Comparison of ENCODE assay signal across 31 cellular contexts in the genomic region with DNA sequence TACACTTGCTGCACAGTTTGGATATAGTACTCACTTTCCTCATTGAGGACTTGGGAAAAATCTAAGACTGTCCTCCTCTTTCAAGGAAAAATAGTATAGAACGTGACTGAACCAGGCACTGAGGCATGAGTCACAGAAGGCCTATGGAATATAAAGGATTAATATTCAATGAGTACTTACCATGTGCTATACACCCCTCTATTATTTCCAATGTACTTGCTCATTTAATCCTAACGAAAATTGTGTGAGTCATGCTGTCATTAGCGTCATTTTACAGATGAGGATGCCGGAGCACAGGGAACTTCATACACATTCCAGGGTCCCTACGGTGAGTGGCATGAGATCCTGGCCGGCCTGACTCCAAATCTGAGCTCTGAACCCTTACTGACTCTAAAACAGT.
"Had no signal": no experiment of that assay in that cellular context is flagged by ENCODE, and none has a peak within 500 bp of the region (broad histone marks: within the 10 kb centered on the region; RNA-seq: fewer than 3 reads in every experiment).

No MANE protein-coding gene starts in this region.

- H3K9me3 ChIP-seq: ascending aorta, breast epithelium, colonic mucosa, gastrocnemius medialis, heart left ventricle had no signal

- H3K4me1 Mint-ChIP-seq: activated CD4-positive, alpha-beta T cell treated with anti-CD3 and anti-CD28 coated beads for 36 hours; activated CD4-positive, alpha-beta T cell treated with anti-CD3 and anti-CD28 coated beads, Interleukin-2, amount 10 ng/mL, durations not matched to agents 24 days and 14 days; activated CD8-positive, alpha-beta memory T cell treated with anti-CD3 and anti-CD28 coated beads, Interleukin-2, amount 10 ng/mL, durations not matched to agents 7 days and 5 days; activated naive CD4-positive, alpha-beta T cell treated with anti-CD3 and anti-CD28 coated beads, Interleukin-2, amount 10 ng/mL, durations not matched to agents 7 days and 5 days; activated naive CD8-positive, alpha-beta T cell treated with anti-CD3 and anti-CD28 coated beads, Interleukin-2, amount 10 ng/mL, durations not matched to agents 7 days and 5 days; brain; T-helper 17 cell had no signal

- H3K27ac Mint-ChIP-seq: activated CD4-positive, alpha-beta memory T cell treated with anti-CD3 and anti-CD28 coated beads for 36 hours; activated CD4-positive, alpha-beta T cell treated with anti-CD3 and anti-CD28 coated beads for 36 hours; activated CD4-positive, alpha-beta T cell treated with anti-CD3 and anti-CD28 coated beads, Interleukin-2, amount 10 ng/mL, durations not matched to agents 24 days and 14 days; activated CD8-positive, alpha-beta memory T cell treated with anti-CD3 and anti-CD28 coated beads, Interleukin-2, amount 10 ng/mL, durations not matched to agents 7 days and 5 days; activated CD8-positive, alpha-beta T cell treated with anti-CD3 and anti-CD28 coated beads, Interleukin-2, amount 10 ng/mL, durations not matched to agents 7 days and 5 days; activated naive CD4-positive, alpha-beta T cell treated with anti-CD3 and anti-CD28 coated beads, Interleukin-2, amount 10 ng/mL, durations not matched to agents 7 days and 5 days; activated naive CD4-positive, alpha-beta T cell treated with anti-CD3 and anti-CD28 coated beads, Interleukin-2, amount 50 U/mL, for 72 hours; activated naive CD8-positive, alpha-beta T cell treated with anti-CD3 and anti-CD28 coated beads, Interleukin-2, amount 10 ng/mL, durations not matched to agents 7 days and 5 days; activated T-cell treated with anti-CD3 and anti-CD28 coated beads, Interleukin-2, amount 50 U/mL, for 24 hours; activated T-cell treated with anti-CD3 and anti-CD28 coated beads, Interleukin-2, amount 50 U/mL, for 72 hours; brain; T-helper 17 cell; T-helper 2 cell treated with Interferon-gamma antibody and Interleukin-4, amounts not matched to agents 5 μg/mL and 100 μg/mL, for 36 hours had no signal

- H3K27me3 Mint-ChIP-seq: activated CD4-positive, alpha-beta memory T cell treated with anti-CD3 and anti-CD28 coated beads for 36 hours; activated CD4-positive, alpha-beta T cell treated with anti-CD3 and anti-CD28 coated beads for 36 hours; activated CD4-positive, alpha-beta T cell treated with anti-CD3 and anti-CD28 coated beads, Interleukin-2, amount 10 ng/mL, durations not matched to agents 24 days and 14 days; activated CD8-positive, alpha-beta memory T cell treated with anti-CD3 and anti-CD28 coated beads, Interleukin-2, amount 10 ng/mL, durations not matched to agents 7 days and 5 days; activated naive CD4-positive, alpha-beta T cell treated with anti-CD3 and anti-CD28 coated beads, Interleukin-2, amount 10 ng/mL, durations not matched to agents 7 days and 5 days; activated T-cell treated with anti-CD3 and anti-CD28 coated beads, Interleukin-2, amount 50 U/mL, for 24 hours; brain; T-helper 17 cell had no signal

- H3K4me3 Mint-ChIP-seq: activated CD4-positive, alpha-beta memory T cell treated with anti-CD3 and anti-CD28 coated beads for 36 hours; activated CD4-positive, alpha-beta T cell treated with anti-CD3 and anti-CD28 coated beads for 36 hours; activated CD4-positive, alpha-beta T cell treated with anti-CD3 and anti-CD28 coated beads, Interleukin-2, amount 10 ng/mL, durations not matched to agents 24 days and 14 days; activated CD8-positive, alpha-beta memory T cell treated with anti-CD3 and anti-CD28 coated beads, Interleukin-2, amount 10 ng/mL, durations not matched to agents 7 days and 5 days; activated CD8-positive, alpha-beta T cell treated with anti-CD3 and anti-CD28 coated beads, Interleukin-2, amount 10 ng/mL, durations not matched to agents 7 days and 5 days; activated naive CD4-positive, alpha-beta T cell treated with anti-CD3 and anti-CD28 coated beads, Interleukin-2, amount 10 ng/mL, durations not matched to agents 7 days and 5 days; activated naive CD8-positive, alpha-beta T cell treated with anti-CD3 and anti-CD28 coated beads, Interleukin-2, amount 10 ng/mL, durations not matched to agents 7 days and 5 days; activated T-cell treated with anti-CD3 and anti-CD28 coated beads, Interleukin-2, amount 50 U/mL, for 24 hours; activated T-cell treated with anti-CD3 and anti-CD28 coated beads, Interleukin-2, amount 50 U/mL, for 72 hours; brain; T-helper 17 cell; T-helper 2 cell treated with Interferon-gamma antibody and Interleukin-4, amounts not matched to agents 5 μg/mL and 100 μg/mL, for 36 hours had no signal

- H3K4me1 ChIP-seq: ascending aorta, breast epithelium, colonic mucosa, gastrocnemius medialis, heart left ventricle had no signal

- H3K4me3 ChIP-seq: ascending aorta, breast epithelium, cardiac muscle cell, colonic mucosa, gastrocnemius medialis, heart left ventricle had no signal

- H3K36me3 Mint-ChIP-seq: activated CD4-positive, alpha-beta memory T cell treated with anti-CD3 and anti-CD28 coated beads for 36 hours; activated CD8-positive, alpha-beta memory T cell treated with anti-CD3 and anti-CD28 coated beads, Interleukin-2, amount 10 ng/mL, durations not matched to agents 7 days and 5 days; activated naive CD4-positive, alpha-beta T cell treated with anti-CD3 and anti-CD28 coated beads, Interleukin-2, amount 10 ng/mL, durations not matched to agents 7 days and 5 days; activated naive CD8-positive, alpha-beta T cell treated with anti-CD3 and anti-CD28 coated beads, Interleukin-2, amount 10 ng/mL, durations not matched to agents 7 days and 5 days; brain had no signal

- H3K27ac ChIP-seq: ascending aorta, breast epithelium, cardiac muscle cell, colonic mucosa, gastrocnemius medialis, heart left ventricle had no signal

- DNase-seq: activated CD4-positive, alpha-beta memory T cell treated with anti-CD3 and anti-CD28 coated beads for 36 hours; activated CD4-positive, alpha-beta T cell treated with anti-CD3 and anti-CD28 coated beads for 36 hours; activated CD4-positive, alpha-beta T cell treated with anti-CD3 and anti-CD28 coated beads, Interleukin-2, amount 10 ng/mL, durations not matched to agents 24 days and 14 days; activated CD4-positive, CD25-positive, alpha-beta regulatory T cell; activated CD4-positive, CD25-positive, alpha-beta regulatory T cell treated with anti-CD3 and anti-CD28 coated beads, Interleukin-2, amount 50 U/mL, for 72 hours; activated CD8-positive, alpha-beta memory T cell treated with anti-CD3 and anti-CD28 coated beads, Interleukin-2, amount 10 ng/mL, durations not matched to agents 7 days and 5 days; activated CD8-positive, alpha-beta memory T cell treated with anti-CD3 and anti-CD28 coated beads, Interleukin-2, amount 50 U/mL, for 4 hours; activated CD8-positive, alpha-beta T cell treated with anti-CD3 and anti-CD28 coated beads, Interleukin-2, amount 10 ng/mL, durations not matched to agents 7 days and 5 days; activated gamma-delta T cell; activated naive CD4-positive, alpha-beta T cell; activated naive CD4-positive, alpha-beta T cell treated with anti-CD3 and anti-CD28 coated beads, Interleukin-2, amount 10 ng/mL, durations not matched to agents 7 days and 5 days; activated naive CD8-positive, alpha-beta T cell treated with anti-CD3 and anti-CD28 coated beads, Interleukin-2, amount 10 ng/mL, durations not matched to agents 7 days and 5 days; activated T-cell treated with anti-CD3 and anti-CD28 coated beads, Interleukin-2, amount 50 U/mL, for 24 hours; activated T-cell treated with anti-CD3 and anti-CD28 coated beads, Interleukin-2, amount 50 U/mL, for 72 hours; central memory CD4-positive, alpha-beta T cell; cerebellar nuclear complex; colonic mucosa; effector CD8-positive, alpha-beta T cell; foreskin fibroblast; gastrocnemius medialis; glutamatergic neuron; heart left ventricle; T-helper 17 cell; T1000 had no signal

- H3K9me3 Mint-ChIP-seq: activated CD4-positive, alpha-beta T cell treated with anti-CD3 and anti-CD28 coated beads, Interleukin-2, amount 10 ng/mL, durations not matched to agents 24 days and 14 days; activated naive CD4-positive, alpha-beta T cell treated with anti-CD3 and anti-CD28 coated beads, Interleukin-2, amount 10 ng/mL, durations not matched to agents 7 days and 5 days; activated naive CD8-positive, alpha-beta T cell treated with anti-CD3 and anti-CD28 coated beads, Interleukin-2, amount 10 ng/mL, durations not matched to agents 7 days and 5 days; brain had no signal

- H3K27me3 ChIP-seq: ascending aorta, breast epithelium, cardiac muscle cell, colonic mucosa, gastrocnemius medialis, heart left ventricle had no signal

- ATAC-seq: activated CD4-positive, alpha-beta T cell treated with anti-CD3 and anti-CD28 coated beads for 36 hours; activated CD8-positive, alpha-beta memory T cell treated with anti-CD3 and anti-CD28 coated beads, Interleukin-2, amount 10 ng/mL, durations not matched to agents 7 days and 5 days; activated CD8-positive, alpha-beta T cell treated with anti-CD3 and anti-CD28 coated beads, Interleukin-2, amount 10 ng/mL, durations not matched to agents 7 days and 5 days; activated naive CD4-positive, alpha-beta T cell treated with anti-CD3 and anti-CD28 coated beads, Interleukin-2, amount 50 U/mL, for 72 hours; activated T-cell treated with anti-CD3 and anti-CD28 coated beads, Interleukin-2, amount 50 U/mL, for 72 hours; esophagus mucosa; gastrocnemius medialis; heart left ventricle; T-helper 17 cell had no signal

- H3K36me3 ChIP-seq: ascending aorta, breast epithelium, cardiac muscle cell, colonic mucosa, gastrocnemius medialis, heart left ventricle had no signal
